ENCODE assay signal across 1 cellular context in the genomic region with DNA sequence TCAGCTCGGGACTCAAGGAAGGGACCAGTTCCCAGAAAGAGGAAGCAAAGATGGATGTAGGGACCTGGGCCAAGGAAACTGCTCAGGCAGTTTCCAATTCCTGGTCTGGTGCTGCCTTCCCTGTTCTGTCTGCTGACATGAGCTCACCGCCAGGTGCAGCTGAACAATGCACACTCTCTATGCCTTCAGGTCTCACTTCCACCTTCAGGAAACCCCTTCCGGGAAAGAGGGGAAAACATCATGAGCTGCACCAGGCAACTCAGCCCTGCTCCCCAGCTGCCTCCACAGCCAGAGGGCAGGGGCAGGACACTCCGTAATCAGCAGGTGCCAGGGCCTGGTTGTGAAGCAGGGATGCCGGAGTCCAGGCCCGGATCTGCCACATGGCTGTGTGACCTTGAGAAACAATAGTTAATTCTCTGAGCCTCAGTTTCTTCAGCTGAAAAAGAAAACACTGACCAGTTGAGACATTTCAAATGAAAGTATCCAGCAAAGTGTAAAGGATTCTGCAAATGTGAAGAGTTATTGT.
TF ChIP-seq lines count a peak whose summit lies in the region.

No MANE protein-coding gene starts in this region.

TF ChIP-seq in H1, 55 proteins besides CTCF, POLR2A, EP300 and RAD21 (continued from another document):
- TF ChIP-seq, protein P1, sequence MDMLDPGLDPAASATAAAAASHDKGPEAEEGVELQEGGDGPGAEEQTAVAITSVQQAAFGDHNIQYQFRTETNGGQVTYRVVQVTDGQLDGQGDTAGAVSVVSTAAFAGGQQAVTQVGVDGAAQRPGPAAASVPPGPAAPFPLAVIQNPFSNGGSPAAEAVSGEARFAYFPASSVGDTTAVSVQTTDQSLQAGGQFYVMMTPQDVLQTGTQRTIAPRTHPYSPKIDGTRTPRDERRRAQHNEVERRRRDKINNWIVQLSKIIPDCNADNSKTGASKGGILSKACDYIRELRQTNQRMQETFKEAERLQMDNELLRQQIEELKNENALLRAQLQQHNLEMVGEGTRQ (IDR thresholded peaks at IDR 0.05; ENCODE audit: low read length), result no peak
- TF ChIP-seq SIN3A (conservative IDR thresholded peaks at IDR 0.05 in 1 of 2, IDR thresholded peaks at IDR 0.05 in 1 of 2; ENCODE audit: low read depth in 1 of 2, low read length in 2 of 2) (no peak), TBP (IDR thresholded peaks at IDR 0.05; ENCODE audit: low read depth, low read length) (no peak), CHD1 (IDR thresholded peaks at IDR 0.05; ENCODE audit: low read depth, low read length) (no peak), FOSL1 (IDR thresholded peaks at IDR 0.05; ENCODE audit: insufficient read depth, low read depth, low read length) (no peak)
- TF ChIP-seq, protein P2, sequence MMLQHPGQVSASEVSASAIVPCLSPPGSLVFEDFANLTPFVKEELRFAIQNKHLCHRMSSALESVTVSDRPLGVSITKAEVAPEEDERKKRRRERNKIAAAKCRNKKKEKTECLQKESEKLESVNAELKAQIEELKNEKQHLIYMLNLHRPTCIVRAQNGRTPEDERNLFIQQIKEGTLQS (IDR thresholded peaks at IDR 0.05; ENCODE audit: insufficient read depth, low read depth, low read length), result no peak
